Comparison of ENCODE assay signal across 14 cellular contexts in genomic region chr7:41103331-41103730, GRCh38.
DNase-seq lines count a peak whose midpoint lies in the region; ATAC-seq and TF ChIP-seq lines count a peak whose summit lies in the region.
"Had no signal": no experiment of that assay in that cellular context is flagged by ENCODE, and none has a peak within 500 bp of the region (broad histone marks: within the 10 kb centered on the region; RNA-seq: fewer than 3 reads in every experiment).

No MANE protein-coding gene starts in this region.

- no peaks in the 10 kb centered on the region for H3K4me1 ChIP-seq in OCI-LY7 (ENCODE audit: insufficient read depth, low read length, poor library complexity, severe bottlenecking)
- H3K4me1 ChIP-seq: spleen had no signal

- no peak for TF ChIP-seq CTCF in OCI-LY7 (conservative IDR thresholded peaks at IDR 0.05; ENCODE audit: low read length)

- no peaks in the 10 kb centered on the region for H3K9me2 ChIP-seq in OCI-LY7 (ENCODE audit: insufficient read depth, low read length)

- no peak overlapping the region for H3K4me3 ChIP-seq in OCI-LY7 (ENCODE audit: low read depth, low read length, poor library complexity, severe bottlenecking)
- H3K4me3 ChIP-seq: spleen, suprapubic skin had no signal

- H3K36me3 ChIP-seq in OCI-LY7 (ENCODE audit: insufficient read depth, low read length) = no peaks in the 10 kb centered on the region
- H3K36me3 ChIP-seq: spleen, suprapubic skin had no signal

- POLR2A ChIA-PET in OCI-LY7 (lab: Charles Lee) = no interaction called here

- H3K79me2 ChIP-seq in OCI-LY7 (ENCODE audit: insufficient read depth, low read depth, low read length) = no peaks in the 10 kb centered on the region

- no peak overlapping the region for H3K4me2 ChIP-seq in OCI-LY7 (ENCODE audit: low read length)

- H3K9me3 ChIP-seq in OCI-LY7 (ENCODE audit: low read length) = no peaks in the 10 kb centered on the region
- H3K9me3 ChIP-seq: suprapubic skin had no signal

- DNase-seq in NOMO-1 treated with dmso at 0.1 percent for 144 hours (lab: John Stamatoyannopoulos, UW; ENCODE audit: unreplicated experiment) (peak; percentile 32), kidney glomerular epithelial cell (lab: John Stamatoyannopoulos, UW) (peak; percentile 8), superior temporal gyrus (ENCODE audit: extremely low spot score) (no peak), T-helper 1 cell (no peak), cerebellar cortex (ENCODE audit: low spot score) (no peak), OCI-LY7 (ENCODE audit: low spot score) (no peak)
- DNase-seq: activated gamma-delta T cell, DMS79, NCI-H2081 treated with DMSO at 0.1 percent for 48 hours, spleen, T-helper 17 cell had no signal

- CTCF ChIA-PET in OCI-LY7 (lab: Charles Lee; ENCODE audit: unreplicated experiment) = no interaction called here

- ATAC-seq in GM18858 (IDR thresholded peaks at IDR 0.05; ENCODE audit: unreplicated experiment) = peak; percentile 87
- peak; percentile 63 for ATAC-seq in HG02678 (IDR thresholded peaks at IDR 0.05; ENCODE audit: unreplicated experiment)
- ATAC-seq: T-helper 17 cell had no signal

- H4K20me1 ChIP-seq in OCI-LY7 (ENCODE audit: insufficient read depth, low read length) = no peaks in the 10 kb centered on the region

- intact Hi-C loops in OCI-LY7 (cut with micrococcal nuclease; ENCODE audit: unreplicated experiment) = no loop called here

- no peak overlapping the region for H3K27ac ChIP-seq in OCI-LY7 (ENCODE audit: low read depth, low read length, poor library complexity, severe bottlenecking)
- H3K27ac ChIP-seq: spleen, suprapubic skin had no signal

- no peak overlapping the region for H2AFZ ChIP-seq in OCI-LY7 (ENCODE audit: low read length)

- no TSS peak for BruUV-seq in OCI-LY7 (replicated peaks; lab: Mats Ljungman, UMichigan)

Comparison
In these comparisons a context has a peak if more than half of its experiments do, and no peak if none do; other contexts are left out.
1. DNase-seq: peak in NOMO-1 treated with dmso at 0.1 percent for 144 hours (single experiment) and kidney glomerular epithelial cell (single experiment); none in superior temporal gyrus (single experiment), T-helper 1 cell (0 of 5), cerebellar cortex (single experiment) and OCI-LY7 (single experiment).